Comparison of ENCODE assay signal across 1 cellular context in the genomic region with DNA sequence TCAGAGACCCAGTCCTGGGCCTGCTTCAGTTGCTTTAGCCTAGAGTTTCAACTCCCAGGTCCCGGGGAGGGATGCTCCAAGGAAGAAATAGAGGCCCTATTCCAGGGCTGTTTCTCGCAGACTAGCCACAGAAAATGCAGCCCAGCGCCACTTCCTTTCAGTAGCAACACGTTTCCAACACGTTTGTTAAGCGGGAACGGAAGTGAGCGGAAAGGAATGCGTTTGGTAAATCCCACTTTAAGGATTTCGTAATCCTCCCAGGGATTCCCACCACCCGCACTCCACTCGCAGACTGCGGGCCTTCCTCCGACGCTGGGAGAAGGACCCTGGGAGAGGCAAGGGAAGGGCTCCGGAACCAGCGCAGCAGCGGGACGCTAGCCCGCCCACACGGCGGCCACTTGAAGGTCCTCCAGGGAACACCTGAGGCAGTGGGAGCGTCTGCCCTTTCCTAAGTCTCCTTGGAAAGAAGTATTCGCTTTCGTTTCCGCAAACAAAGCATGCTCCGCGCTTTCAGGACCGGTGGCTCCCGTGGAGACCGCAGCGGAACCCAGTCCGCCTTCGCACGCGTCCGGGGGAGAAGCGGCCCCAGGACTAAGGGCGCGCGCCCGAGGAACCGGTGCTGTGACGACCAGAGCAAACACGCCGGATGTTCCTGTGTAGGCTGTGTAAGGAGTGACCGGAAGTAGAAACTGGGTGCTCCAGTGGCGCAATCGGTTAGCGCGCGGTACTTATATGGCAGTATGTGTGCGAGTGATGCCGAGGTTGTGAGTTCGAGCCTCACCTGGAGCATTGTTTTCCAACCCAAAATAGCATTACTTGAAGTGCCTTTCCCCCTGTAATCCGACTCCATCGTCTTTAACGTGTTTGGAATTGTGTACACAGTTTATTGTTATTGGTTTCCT.
TF ChIP-seq lines count a peak whose summit lies in the region.

No MANE protein-coding gene starts in this region.

TF ChIP-seq in K562, 482 proteins besides CTCF, POLR2A, EP300 and RAD21 (continued from another document and continues in another):
- no peak for TF ChIP-seq STAG1 (CRISPR knock-in tag; IDR thresholded peaks at IDR 0.05; ENCODE audit: borderline replicate concordance)
- TF ChIP-seq BDP1 (IDR thresholded peaks at IDR 0.05; ENCODE audit: insufficient read depth, insufficient read length), result peak; percentile 56
- TF ChIP-seq HEY1 (CRISPR knock-in tag; IDR thresholded peaks at IDR 0.05; ENCODE audit: borderline replicate concordance), result no peak
- TF ChIP-seq, protein P1, sequence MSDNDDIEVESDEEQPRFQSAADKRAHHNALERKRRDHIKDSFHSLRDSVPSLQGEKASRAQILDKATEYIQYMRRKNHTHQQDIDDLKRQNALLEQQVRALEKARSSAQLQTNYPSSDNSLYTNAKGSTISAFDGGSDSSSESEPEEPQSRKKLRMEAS (CRISPR knock-in tag; IDR thresholded peaks at IDR 0.05), result peak; percentile 94
- TF ChIP-seq MED1 (CRISPR knock-in tag; IDR thresholded peaks at IDR 0.05; ENCODE audit: borderline replicate concordance), result no peak
- TF ChIP-seq EGR1 (conservative IDR thresholded peaks at IDR 0.05), result peak; percentile 93
- peak in 1 of 2 experiments; percentile 98; a peak in 2 of 3 replicates for TF ChIP-seq CBX3 (IDR thresholded peaks at IDR 0.05; ENCODE audit: borderline replicate concordance in 1 of 2, low read length in 2 of 2)
- peak; percentile 92 for TF ChIP-seq MTA3 (IDR thresholded peaks at IDR 0.05; ENCODE audit: borderline replicate concordance)
- peak; percentile 73; the same call in 1 of the 2 replicates for TF ChIP-seq ZNF197 (CRISPR knock-in tag; IDR thresholded peaks at IDR 0.05; ENCODE audit: low read depth)
- TF ChIP-seq, protein P2, sequence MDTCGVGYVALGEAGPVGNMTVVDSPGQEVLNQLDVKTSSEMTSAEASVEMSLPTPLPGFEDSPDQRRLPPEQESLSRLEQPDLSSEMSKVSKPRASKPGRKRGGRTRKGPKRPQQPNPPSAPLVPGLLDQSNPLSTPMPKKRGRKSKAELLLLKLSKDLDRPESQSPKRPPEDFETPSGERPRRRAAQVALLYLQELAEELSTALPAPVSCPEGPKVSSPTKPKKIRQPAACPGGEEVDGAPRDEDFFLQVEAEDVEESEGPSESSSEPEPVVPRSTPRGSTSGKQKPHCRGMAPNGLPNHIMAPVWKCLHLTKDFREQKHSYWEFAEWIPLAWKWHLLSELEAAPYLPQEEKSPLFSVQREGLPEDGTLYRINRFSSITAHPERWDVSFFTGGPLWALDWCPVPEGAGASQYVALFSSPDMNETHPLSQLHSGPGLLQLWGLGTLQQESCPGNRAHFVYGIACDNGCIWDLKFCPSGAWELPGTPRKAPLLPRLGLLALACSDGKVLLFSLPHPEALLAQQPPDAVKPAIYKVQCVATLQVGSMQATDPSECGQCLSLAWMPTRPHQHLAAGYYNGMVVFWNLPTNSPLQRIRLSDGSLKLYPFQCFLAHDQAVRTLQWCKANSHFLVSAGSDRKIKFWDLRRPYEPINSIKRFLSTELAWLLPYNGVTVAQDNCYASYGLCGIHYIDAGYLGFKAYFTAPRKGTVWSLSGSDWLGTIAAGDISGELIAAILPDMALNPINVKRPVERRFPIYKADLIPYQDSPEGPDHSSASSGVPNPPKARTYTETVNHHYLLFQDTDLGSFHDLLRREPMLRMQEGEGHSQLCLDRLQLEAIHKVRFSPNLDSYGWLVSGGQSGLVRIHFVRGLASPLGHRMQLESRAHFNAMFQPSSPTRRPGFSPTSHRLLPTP (IDR thresholded peaks at IDR 0.05; ENCODE audit: borderline replicate concordance, extremely low read depth, insufficient read length), result peak; percentile 100
- peak; percentile 58 for TF ChIP-seq HMGN3 (IDR thresholded peaks at IDR 0.05; ENCODE audit: borderline replicate concordance, extremely low read depth, insufficient read length, low read depth, low read length)
- peak; percentile 77; the same call in 1 of the 2 replicates for TF ChIP-seq ZNF764 (CRISPR knock-in tag; IDR thresholded peaks at IDR 0.05; ENCODE audit: low read depth)
- TF ChIP-seq NR3C1 (CRISPR knock-in tag; IDR thresholded peaks at IDR 0.05), result peak; percentile 53; the same call in 1 of the 2 replicates
- no peak for TF ChIP-seq RAD51 (IDR thresholded peaks at IDR 0.05; ENCODE audit: borderline replicate concordance, low read depth)
- peak; percentile 93 for TF ChIP-seq GTF2E2 (tag; IDR thresholded peaks at IDR 0.05)
- no peak for TF ChIP-seq ZNF324 (CRISPR knock-in tag; IDR thresholded peaks at IDR 0.05)
- TF ChIP-seq ZNF354B (CRISPR knock-in tag; IDR thresholded peaks at IDR 0.05), result no peak
- no peak for TF ChIP-seq ZNF23 (CRISPR knock-in tag; IDR thresholded peaks at IDR 0.05)
- no peak for TF ChIP-seq RBM25 (IDR thresholded peaks at IDR 0.05; ENCODE audit: low read depth, low read length, severe bottlenecking)
- TF ChIP-seq, protein P3, sequence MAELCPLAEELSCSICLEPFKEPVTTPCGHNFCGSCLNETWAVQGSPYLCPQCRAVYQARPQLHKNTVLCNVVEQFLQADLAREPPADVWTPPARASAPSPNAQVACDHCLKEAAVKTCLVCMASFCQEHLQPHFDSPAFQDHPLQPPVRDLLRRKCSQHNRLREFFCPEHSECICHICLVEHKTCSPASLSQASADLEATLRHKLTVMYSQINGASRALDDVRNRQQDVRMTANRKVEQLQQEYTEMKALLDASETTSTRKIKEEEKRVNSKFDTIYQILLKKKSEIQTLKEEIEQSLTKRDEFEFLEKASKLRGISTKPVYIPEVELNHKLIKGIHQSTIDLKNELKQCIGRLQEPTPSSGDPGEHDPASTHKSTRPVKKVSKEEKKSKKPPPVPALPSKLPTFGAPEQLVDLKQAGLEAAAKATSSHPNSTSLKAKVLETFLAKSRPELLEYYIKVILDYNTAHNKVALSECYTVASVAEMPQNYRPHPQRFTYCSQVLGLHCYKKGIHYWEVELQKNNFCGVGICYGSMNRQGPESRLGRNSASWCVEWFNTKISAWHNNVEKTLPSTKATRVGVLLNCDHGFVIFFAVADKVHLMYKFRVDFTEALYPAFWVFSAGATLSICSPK (IDR thresholded peaks at IDR 0.05; ENCODE audit: borderline replicate concordance), result no peak
- peak; percentile 88 for TF ChIP-seq ELF1 (tag; IDR thresholded peaks at IDR 0.05)
- peak; percentile 24 for TF ChIP-seq DACH1 (IDR thresholded peaks at IDR 0.05; ENCODE audit: partially characterized antibody)
- no peak for TF ChIP-seq ILF3 (IDR thresholded peaks at IDR 0.05; ENCODE audit: borderline replicate concordance)
- TF ChIP-seq PHTF2 (CRISPR knock-in tag; IDR thresholded peaks at IDR 0.05), result no peak
- TF ChIP-seq ZNF224 (CRISPR knock-in tag; IDR thresholded peaks at IDR 0.05), result no peak
- no peak for TF ChIP-seq ZFPM2 (CRISPR knock-in tag; IDR thresholded peaks at IDR 0.05)
- no peak for TF ChIP-seq MTF1 (CRISPR knock-in tag; IDR thresholded peaks at IDR 0.05; ENCODE audit: borderline replicate concordance)
- TF ChIP-seq TAF9B (IDR thresholded peaks at IDR 0.05; ENCODE audit: partially characterized antibody), result peak; percentile 89
- peak in 1 of 2 experiments; percentile 60; a peak in 1 of 4 replicates for TF ChIP-seq KDM1A (IDR thresholded peaks at IDR 0.05)
- TF ChIP-seq, protein P4, sequence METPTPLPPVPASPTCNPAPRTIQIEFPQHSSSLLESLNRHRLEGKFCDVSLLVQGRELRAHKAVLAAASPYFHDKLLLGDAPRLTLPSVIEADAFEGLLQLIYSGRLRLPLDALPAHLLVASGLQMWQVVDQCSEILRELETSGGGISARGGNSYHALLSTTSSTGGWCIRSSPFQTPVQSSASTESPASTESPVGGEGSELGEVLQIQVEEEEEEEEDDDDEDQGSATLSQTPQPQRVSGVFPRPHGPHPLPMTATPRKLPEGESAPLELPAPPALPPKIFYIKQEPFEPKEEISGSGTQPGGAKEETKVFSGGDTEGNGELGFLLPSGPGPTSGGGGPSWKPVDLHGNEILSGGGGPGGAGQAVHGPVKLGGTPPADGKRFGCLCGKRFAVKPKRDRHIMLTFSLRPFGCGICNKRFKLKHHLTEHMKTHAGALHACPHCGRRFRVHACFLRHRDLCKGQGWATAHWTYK (CRISPR knock-in tag; IDR thresholded peaks at IDR 0.05), result peak; percentile 84
- TF ChIP-seq, protein P5, sequence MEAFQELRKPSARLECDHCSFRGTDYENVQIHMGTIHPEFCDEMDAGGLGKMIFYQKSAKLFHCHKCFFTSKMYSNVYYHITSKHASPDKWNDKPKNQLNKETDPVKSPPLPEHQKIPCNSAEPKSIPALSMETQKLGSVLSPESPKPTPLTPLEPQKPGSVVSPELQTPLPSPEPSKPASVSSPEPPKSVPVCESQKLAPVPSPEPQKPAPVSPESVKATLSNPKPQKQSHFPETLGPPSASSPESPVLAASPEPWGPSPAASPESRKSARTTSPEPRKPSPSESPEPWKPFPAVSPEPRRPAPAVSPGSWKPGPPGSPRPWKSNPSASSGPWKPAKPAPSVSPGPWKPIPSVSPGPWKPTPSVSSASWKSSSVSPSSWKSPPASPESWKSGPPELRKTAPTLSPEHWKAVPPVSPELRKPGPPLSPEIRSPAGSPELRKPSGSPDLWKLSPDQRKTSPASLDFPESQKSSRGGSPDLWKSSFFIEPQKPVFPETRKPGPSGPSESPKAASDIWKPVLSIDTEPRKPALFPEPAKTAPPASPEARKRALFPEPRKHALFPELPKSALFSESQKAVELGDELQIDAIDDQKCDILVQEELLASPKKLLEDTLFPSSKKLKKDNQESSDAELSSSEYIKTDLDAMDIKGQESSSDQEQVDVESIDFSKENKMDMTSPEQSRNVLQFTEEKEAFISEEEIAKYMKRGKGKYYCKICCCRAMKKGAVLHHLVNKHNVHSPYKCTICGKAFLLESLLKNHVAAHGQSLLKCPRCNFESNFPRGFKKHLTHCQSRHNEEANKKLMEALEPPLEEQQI (IDR thresholded peaks at IDR 0.05), result peak; percentile 86
- TF ChIP-seq, protein P6, sequence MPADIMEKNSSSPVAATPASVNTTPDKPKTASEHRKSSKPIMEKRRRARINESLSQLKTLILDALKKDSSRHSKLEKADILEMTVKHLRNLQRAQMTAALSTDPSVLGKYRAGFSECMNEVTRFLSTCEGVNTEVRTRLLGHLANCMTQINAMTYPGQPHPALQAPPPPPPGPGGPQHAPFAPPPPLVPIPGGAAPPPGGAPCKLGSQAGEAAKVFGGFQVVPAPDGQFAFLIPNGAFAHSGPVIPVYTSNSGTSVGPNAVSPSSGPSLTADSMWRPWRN (IDR thresholded peaks at IDR 0.05; ENCODE audit: low read depth), result peak; percentile 49
- TF ChIP-seq, protein P7, sequence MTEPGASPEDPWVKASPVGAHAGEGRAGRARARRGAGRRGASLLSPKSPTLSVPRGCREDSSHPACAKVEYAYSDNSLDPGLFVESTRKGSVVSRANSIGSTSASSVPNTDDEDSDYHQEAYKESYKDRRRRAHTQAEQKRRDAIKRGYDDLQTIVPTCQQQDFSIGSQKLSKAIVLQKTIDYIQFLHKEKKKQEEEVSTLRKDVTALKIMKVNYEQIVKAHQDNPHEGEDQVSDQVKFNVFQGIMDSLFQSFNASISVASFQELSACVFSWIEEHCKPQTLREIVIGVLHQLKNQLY (CRISPR knock-in tag; conservative IDR thresholded peaks at IDR 0.05), result no peak; a peak in 1 of 4 replicates
- TF ChIP-seq, protein P8, sequence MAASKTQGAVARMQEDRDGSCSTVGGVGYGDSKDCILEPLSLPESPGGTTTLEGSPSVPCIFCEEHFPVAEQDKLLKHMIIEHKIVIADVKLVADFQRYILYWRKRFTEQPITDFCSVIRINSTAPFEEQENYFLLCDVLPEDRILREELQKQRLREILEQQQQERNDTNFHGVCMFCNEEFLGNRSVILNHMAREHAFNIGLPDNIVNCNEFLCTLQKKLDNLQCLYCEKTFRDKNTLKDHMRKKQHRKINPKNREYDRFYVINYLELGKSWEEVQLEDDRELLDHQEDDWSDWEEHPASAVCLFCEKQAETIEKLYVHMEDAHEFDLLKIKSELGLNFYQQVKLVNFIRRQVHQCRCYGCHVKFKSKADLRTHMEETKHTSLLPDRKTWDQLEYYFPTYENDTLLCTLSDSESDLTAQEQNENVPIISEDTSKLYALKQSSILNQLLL (CRISPR knock-in tag; IDR thresholded peaks at IDR 0.05; ENCODE audit: borderline replicate concordance), result no peak; the same call in 1 of the 2 replicates
- TF ChIP-seq, protein P9, sequence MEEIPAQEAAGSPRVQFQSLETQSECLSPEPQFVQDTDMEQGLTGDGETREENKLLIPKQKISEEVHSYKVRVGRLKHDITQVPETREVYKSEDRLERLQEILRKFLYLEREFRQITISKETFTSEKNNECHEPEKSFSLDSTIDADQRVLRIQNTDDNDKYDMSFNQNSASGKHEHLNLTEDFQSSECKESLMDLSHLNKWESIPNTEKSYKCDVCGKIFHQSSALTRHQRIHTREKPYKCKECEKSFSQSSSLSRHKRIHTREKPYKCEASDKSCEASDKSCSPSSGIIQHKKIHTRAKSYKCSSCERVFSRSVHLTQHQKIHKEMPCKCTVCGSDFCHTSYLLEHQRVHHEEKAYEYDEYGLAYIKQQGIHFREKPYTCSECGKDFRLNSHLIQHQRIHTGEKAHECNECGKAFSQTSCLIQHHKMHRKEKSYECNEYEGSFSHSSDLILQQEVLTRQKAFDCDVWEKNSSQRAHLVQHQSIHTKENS (CRISPR knock-in tag; IDR thresholded peaks at IDR 0.05), result no peak
- 0 out of 2 replicates have a peak, but pooled peaks have one; percentile 27 for TF ChIP-seq TGIF2 (CRISPR knock-in tag; IDR thresholded peaks at IDR 0.05)
- TF ChIP-seq ZNF77 (CRISPR knock-in tag; IDR thresholded peaks at IDR 0.05), result no peak
